ENCODE assay signal across 1 cellular context in the genomic region with DNA sequence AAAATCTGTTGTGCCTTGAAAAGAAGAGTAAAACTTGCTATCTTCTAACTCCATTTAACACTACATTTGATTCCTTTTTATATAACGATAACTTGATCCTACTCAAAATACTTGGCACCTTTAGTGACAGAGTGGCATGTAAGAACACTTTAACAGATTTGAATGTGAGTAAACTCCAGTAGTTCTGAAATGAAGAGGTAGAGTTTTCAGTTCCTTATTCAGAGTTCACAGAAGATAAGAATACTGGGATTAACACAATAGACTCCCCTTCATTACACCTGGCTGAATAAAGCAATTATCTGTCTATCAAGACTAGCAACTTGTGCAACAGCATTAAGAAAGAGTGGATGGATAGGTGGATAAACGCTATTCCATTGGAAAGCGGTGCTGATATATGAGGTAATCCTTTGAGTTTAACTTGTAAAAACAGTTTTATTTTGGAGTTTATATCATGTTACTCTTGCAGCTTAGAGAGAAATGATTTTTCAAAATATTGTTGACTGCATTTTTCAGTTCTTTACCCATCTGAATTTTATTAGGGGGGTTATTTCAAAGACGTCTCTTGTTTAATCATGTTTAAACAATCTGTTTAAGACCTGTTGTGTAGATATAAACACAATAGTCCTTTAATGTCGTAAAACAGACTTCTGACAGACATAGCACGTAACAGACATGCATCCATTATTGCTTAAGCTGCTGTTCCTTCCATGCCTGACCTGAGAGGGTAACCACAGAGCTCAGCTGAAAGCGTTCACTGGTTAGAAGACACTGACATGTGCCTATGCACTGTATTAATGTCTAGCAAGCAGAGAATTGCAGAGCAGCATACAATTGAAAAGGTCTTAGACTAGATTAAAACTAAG.
TF ChIP-seq lines count a peak whose summit lies in the region.

No MANE protein-coding gene starts in this region.

TF ChIP-seq in GM12878, 131 proteins besides CTCF, POLR2A, EP300 and RAD21 (continued from another document):
- TF ChIP-seq NFIC (IDR thresholded peaks at IDR 0.05; ENCODE audit: low read depth, low read length): 0 out of 2 replicates have a peak, but pooled peaks have one; percentile 46
- TF ChIP-seq MYC (IDR thresholded peaks at IDR 0.05; ENCODE audit: insufficient read depth, insufficient read length, insufficient replicate concordance, low read length, severe bottlenecking): no peak
- TF ChIP-seq IKZF2 (IDR thresholded peaks at IDR 0.05): peak; percentile 78 to 82
- TF ChIP-seq IRF4 (IDR thresholded peaks at IDR 0.05; ENCODE audit: low read depth, low read length): peak; percentile 93
- peak; percentile 95 for TF ChIP-seq SPI1 (IDR thresholded peaks at IDR 0.05; ENCODE audit: borderline replicate concordance, insufficient read depth, low read depth, low read length)
- TF ChIP-seq, protein P1, sequence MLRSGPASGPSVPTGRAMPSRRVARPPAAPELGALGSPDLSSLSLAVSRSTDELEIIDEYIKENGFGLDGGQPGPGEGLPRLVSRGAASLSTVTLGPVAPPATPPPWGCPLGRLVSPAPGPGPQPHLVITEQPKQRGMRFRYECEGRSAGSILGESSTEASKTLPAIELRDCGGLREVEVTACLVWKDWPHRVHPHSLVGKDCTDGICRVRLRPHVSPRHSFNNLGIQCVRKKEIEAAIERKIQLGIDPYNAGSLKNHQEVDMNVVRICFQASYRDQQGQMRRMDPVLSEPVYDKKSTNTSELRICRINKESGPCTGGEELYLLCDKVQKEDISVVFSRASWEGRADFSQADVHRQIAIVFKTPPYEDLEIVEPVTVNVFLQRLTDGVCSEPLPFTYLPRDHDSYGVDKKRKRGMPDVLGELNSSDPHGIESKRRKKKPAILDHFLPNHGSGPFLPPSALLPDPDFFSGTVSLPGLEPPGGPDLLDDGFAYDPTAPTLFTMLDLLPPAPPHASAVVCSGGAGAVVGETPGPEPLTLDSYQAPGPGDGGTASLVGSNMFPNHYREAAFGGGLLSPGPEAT (IDR thresholded peaks at IDR 0.05; ENCODE audit: low read depth): peak; percentile 49
- 0 out of 2 replicates have a peak, but pooled peaks have one; percentile 55 for TF ChIP-seq ZNF24 (IDR thresholded peaks at IDR 0.05)
- peak; percentile 94 for TF ChIP-seq DPF2 (IDR thresholded peaks at IDR 0.05)
- 0 out of 3 replicates have a peak, but pooled peaks have one; percentile 21 for TF ChIP-seq POU2F2 (IDR thresholded peaks at IDR 0.05; ENCODE audit: borderline replicate concordance, low read depth, low read length)
- peak; percentile 79 for TF ChIP-seq ZNF217 (IDR thresholded peaks at IDR 0.05)
- TF ChIP-seq ZZZ3 (IDR thresholded peaks at IDR 0.05; ENCODE audit: control insufficient read depth, insufficient read length, low read depth): no peak
- TF ChIP-seq MTA2 (IDR thresholded peaks at IDR 0.05; ENCODE audit: low read depth): peak; percentile 83
TF ChIP-seq in GM12878: peak in this region for 17.
